17 cellular contexts compared by ENCODE assay signal in the genomic region with DNA sequence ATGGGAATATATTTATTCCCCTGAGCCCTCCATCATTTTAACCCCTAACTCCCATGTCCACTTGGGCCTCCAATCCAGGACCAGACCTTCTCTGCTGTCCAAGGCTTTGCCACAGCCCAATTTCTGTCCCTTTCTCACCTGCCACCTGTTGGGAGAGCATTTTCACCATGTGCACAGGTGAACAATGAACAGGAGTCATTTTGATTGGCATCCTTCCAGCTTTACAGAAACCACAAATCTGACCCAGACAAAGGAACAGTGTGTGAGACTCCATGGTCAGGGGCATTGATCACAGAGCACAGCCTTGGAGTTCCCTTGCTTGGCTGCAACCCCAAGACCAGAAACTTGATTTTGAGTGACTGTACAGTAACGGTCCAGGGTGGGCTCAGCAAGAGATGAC.
DNase-seq lines count a peak whose midpoint lies in the region; ATAC-seq and TF ChIP-seq lines count a peak whose summit lies in the region.
"Had no signal": no experiment of that assay in that cellular context is flagged by ENCODE, and none has a peak within 500 bp of the region (broad histone marks: within the 10 kb centered on the region; RNA-seq: fewer than 3 reads in every experiment).

No MANE protein-coding gene starts in this region.

- 71 to 90% methylated on average over 1 of the region's 1 CpG for WGBS in lower leg skin, 2 donors

- TF ChIP-seq POLR2A in lower leg skin (IDR thresholded peaks at IDR 0.05): no peak

- no peak overlapping the region for H3K4me3 ChIP-seq in lower leg skin (ENCODE audit: low read depth, poor library complexity, severe bottlenecking)
- H3K4me3 ChIP-seq: sigmoid colon, testis had no signal

- ATAC-seq in GM18858 (IDR thresholded peaks at IDR 0.05; ENCODE audit: unreplicated experiment): no peak
- no peak for ATAC-seq in HG03457 (IDR thresholded peaks at IDR 0.05; ENCODE audit: unreplicated experiment)

- TF ChIP-seq CTCF in lower leg skin (IDR thresholded peaks at IDR 0.05): no peak

- DNase-seq in DMS53 (lab: John Stamatoyannopoulos, UW) (peak; percentile 97), NCI-H1417 (lab: John Stamatoyannopoulos, UW) (peak; percentile 62 to 90 (median 75)), NCI-H510A treated with DMSO at 0.1 percent for 48 hours (lab: John Stamatoyannopoulos, UW) (peak; percentile 69), kidney tubule cell (ENCODE audit: low spot score) (peak; percentile 63), AG20443 (ENCODE audit: low spot score) (no peak), lower leg skin (ENCODE audit: low spot score in 2 of 2) (no peak)
- DNase-seq: activated CD4-positive, CD25-positive, alpha-beta regulatory T cell; activated effector memory CD4-positive, alpha-beta T cell treated with Interleukin-2 at 50 U/mL for 16 hours; Caco-2; hypothalamus; kidney glomerular epithelial cell; sigmoid colon; stimulated activated CD4-positive, alpha-beta T cell treated with anti-CD3 and anti-CD28 coated beads, Interleukin-4, amount 100 ng/mL, for 1 hour; stimulated activated CD8-positive, alpha-beta memory T cell treated with anti-CD3 and anti-CD28 coated beads, Interleukin-4, amount 100 ng/mL, for 48 hours; testis had no signal

- intact Hi-C loops in lower leg skin (cut with DNase I; ENCODE audit: low total_unique reads): no loop called here

Comparison
In these comparisons a context has a peak if more than half of its experiments do, and no peak if none do; other contexts are left out.
1. DNase-seq: peak in DMS53 (single experiment), NCI-H1417 (3 of 3), NCI-H510A treated with DMSO at 0.1 percent for 48 hours (single experiment) and kidney tubule cell (single experiment); none in AG20443 (single experiment) and lower leg skin (0 of 2).